In genomic region chr1:10209590-10209904, GRCh38 we compare ENCODE assay signal across 9 cellular contexts. TPM values are rescaled to one million over a fixed set of nuclear protein-coding genes. Genes with fewer than 3 reads are reported as not detected.
DNase-seq lines count a peak whose midpoint lies in the region; ATAC-seq, FAIRE-seq and TF ChIP-seq lines count a peak whose summit lies in the region.
"Had no signal": no experiment of that assay in that cellular context is flagged by ENCODE, and none has a peak within 500 bp of the region (broad histone marks: within the 10 kb centered on the region; RNA-seq: fewer than 3 reads in every experiment).

No MANE protein-coding gene starts in this region.

- BruUV-seq in PC-3 (replicated peaks; lab: Mats Ljungman, UMichigan) (no TSS peak), endothelial cell of umbilical vein (replicated peaks; lab: Mats Ljungman, UMichigan) (no TSS peak)

- H3K4me1 ChIP-seq in CD4-positive, alpha-beta memory T cell (ENCODE audit: insufficient read depth, low read length): peaks cover 17% of the 10 kb centered on the region
- peaks cover 18% of the 10 kb centered on the region for H3K4me1 ChIP-seq in PC-3 (ENCODE audit: insufficient read depth, low read length)
- peaks cover 15% of the 10 kb centered on the region for H3K4me1 ChIP-seq in endothelial cell of umbilical vein (ENCODE audit: control insufficient read depth, extremely low read depth, insufficient read depth, low read length)
- peaks cover 19% of the 10 kb centered on the region for H3K4me1 ChIP-seq in osteoblast (ENCODE audit: insufficient read depth, low read length)

- H3K9me2 ChIP-seq in PC-3 (replicated peaks; ENCODE audit: low read length): no peaks in the 10 kb centered on the region

- peak overlapping the region; percentile 17 to 90 (median 81) for H3K27ac Mint-ChIP-seq in CD4-positive, alpha-beta memory T cell

- H3K79me2 ChIP-seq in PC-3 (ENCODE audit: low read length) (peaks cover 37% of the 10 kb centered on the region), endothelial cell of umbilical vein (ENCODE audit: control insufficient read depth, insufficient read depth, low read length) (peaks cover 29% of the 10 kb centered on the region), osteoblast (ENCODE audit: insufficient read depth, low read length) (peaks cover 37% of the 10 kb centered on the region)

- H3K27ac ChIP-seq in CD4-positive, alpha-beta memory T cell (ENCODE audit: low read depth, low read length): peak overlapping the region; percentile 64
- peak overlapping the region; percentile 55 for H3K27ac ChIP-seq in PC-3 (ENCODE audit: low read length)
- H3K27ac ChIP-seq in endothelial cell of umbilical vein (ENCODE audit: insufficient read depth, low read depth, low read length): peak overlapping the region; percentile 79
- peak overlapping the region; percentile 94 for H3K27ac ChIP-seq in osteoblast (ENCODE audit: low read depth, low read length)

- no peaks in the 10 kb centered on the region for H3K9me3 ChIP-seq in CD4-positive, alpha-beta memory T cell (ENCODE audit: control insufficient read depth in 1 of 2, low read length in 2 of 2)
- H3K9me3 ChIP-seq in PC-3 (ENCODE audit: low read length) (no peaks in the 10 kb centered on the region), endothelial cell of umbilical vein (replicated peaks; ENCODE audit: control insufficient read depth, insufficient read depth, low read length) (no peaks in the 10 kb centered on the region), osteoblast (ENCODE audit: low read depth, low read length) (no peaks in the 10 kb centered on the region)

- CTCF ChIA-PET in CD4-positive, alpha-beta memory T cell (lab: Charles Lee; ENCODE audit: partially characterized antibody): interaction anchor here (0.9 to 3.1 kb wide), 29 partner anchors 8 to 759 kb away, joined by 3 to 39 read pairs (median 5); partner anchors contain the start of gene CENPS
- CTCF ChIA-PET in PC-3 (lab: Charles Lee) (interaction anchor here (0.5 to 1.8 kb wide), 7 partner anchors 8 to 169 kb away, joined by 3 to 9 read pairs (median 3); no protein-coding TSS in a partner anchor), endothelial cell of umbilical vein (lab: Charles Lee) (interaction anchor here (0.6 to 2.5 kb wide), 47 partner anchors 9 to 301 kb away, joined by 3 to 24 read pairs (median 5); partner anchors contain the start of genes CENPS and CTNNBIP1)

- dilution Hi-C loops in endothelial cell of umbilical vein (cut with MboI; ENCODE audit: extremely low pct_ligation_motif_present, low sequenced_read_pairs): no loop called here

- H3K36me3 Mint-ChIP-seq in CD4-positive, alpha-beta memory T cell: peaks cover 0 to 9% of the 10 kb centered on the region in 2 donors

- no peaks in the 10 kb centered on the region for H3K9me1 ChIP-seq in endothelial cell of umbilical vein (replicated peaks; ENCODE audit: control insufficient read depth, extremely low read depth, insufficient read depth, low read length)

- H3K36me3 ChIP-seq in CD4-positive, alpha-beta memory T cell (ENCODE audit: insufficient read depth, low read length): no peaks in the 10 kb centered on the region
- no peaks in the 10 kb centered on the region for H3K36me3 ChIP-seq in PC-3 (ENCODE audit: low read depth, low read length)
- no peaks in the 10 kb centered on the region for H3K36me3 ChIP-seq in endothelial cell of umbilical vein (ENCODE audit: control insufficient read depth in 2 of 2, extremely low read depth in 1 of 2, insufficient read depth in 2 of 2, low read length in 2 of 2)
- H3K36me3 ChIP-seq in osteoblast (ENCODE audit: insufficient read depth, low read length): no peaks in the 10 kb centered on the region

- peaks cover 0 to 3% of the 10 kb centered on the region in 2 donors for H3K27me3 Mint-ChIP-seq in CD4-positive, alpha-beta memory T cell

- H3K4me3 ChIP-seq in CD4-positive, alpha-beta memory T cell (ENCODE audit: low read length in 2 of 2): peak overlapping the region; percentile 64 to 93
- peak overlapping the region; percentile 100 for H3K4me3 ChIP-seq in PC-3 (ENCODE audit: low read length)
- peak overlapping the region; percentile 46 to 63 (median 56) for H3K4me3 ChIP-seq in endothelial cell of umbilical vein (replicated peaks in 1 of 3; ENCODE audit: insufficient read depth in 1 of 3, low read depth in 1 of 3, low read length in 3 of 3)
- H3K4me3 ChIP-seq in osteoblast (ENCODE audit: insufficient read depth, low read length): peak overlapping the region; percentile 99

- peak overlapping the region; percentile 88 to 95 (median 90) for H3K4me3 Mint-ChIP-seq in CD4-positive, alpha-beta memory T cell

- H2AFZ ChIP-seq in PC-3 (ENCODE audit: low read length): peak overlapping the region; percentile 93
- H2AFZ ChIP-seq in endothelial cell of umbilical vein (ENCODE audit: low read depth, low read length): peak overlapping the region; percentile 52
- peak overlapping the region; percentile 94 for H2AFZ ChIP-seq in osteoblast (ENCODE audit: low read length)

- H3K9me3 Mint-ChIP-seq in CD4-positive, alpha-beta memory T cell: no peaks in the 10 kb centered on the region

- DNase-seq in CD4-positive, alpha-beta memory T cell: no peak
- DNase-seq in PC-3 (no peak), endothelial cell of umbilical vein (ENCODE audit: low read depth, low spot score) (no peak), osteoblast (ENCODE audit: insufficient read length, low spot score, missing footprints) (no peak), islet precursor cell (no peak), activated gamma-delta T cell (lab: John Stamatoyannopoulos, UW) (no peak)

- H3K4me2 ChIP-seq in PC-3 (ENCODE audit: low read length) (peak overlapping the region; percentile 86), endothelial cell of umbilical vein (ENCODE audit: insufficient read depth, low read length) (peak overlapping the region; percentile 71), osteoblast (ENCODE audit: insufficient read depth, low read length) (peak overlapping the region; percentile 88)

- peaks cover 10 to 35% (median 23%) of the 10 kb centered on the region in 4 donors for H3K4me1 Mint-ChIP-seq in CD4-positive, alpha-beta memory T cell

- H3K9ac ChIP-seq in PC-3 (ENCODE audit: low read length) (peak overlapping the region; percentile 83), endothelial cell of umbilical vein (replicated peaks; ENCODE audit: extremely low read depth, insufficient read depth, low read length) (peak overlapping the region; percentile 94)

- no peak for ATAC-seq in PC-3
- ATAC-seq in GM19397 (IDR thresholded peaks at IDR 0.05; ENCODE audit: unreplicated experiment): no peak
- no peak for ATAC-seq in HG03097 (IDR thresholded peaks at IDR 0.05; ENCODE audit: low FRiP score, unreplicated experiment)

- H4K20me1 ChIP-seq in PC-3 (ENCODE audit: low read length) (peaks cover 23% of the 10 kb centered on the region), endothelial cell of umbilical vein (replicated peaks; ENCODE audit: control insufficient read depth, extremely low read depth, insufficient read depth, low read length) (no peaks in the 10 kb centered on the region), osteoblast (ENCODE audit: insufficient read depth, low read length) (peaks cover 24% of the 10 kb centered on the region)

- H3F3A ChIP-seq in PC-3 (ENCODE audit: low read length, unreplicated experiment): no peaks in the 10 kb centered on the region

- TF ChIP-seq CTCF in PC-3 (conservative IDR thresholded peaks at IDR 0.05; ENCODE audit: low read depth, low read length) (no peak), endothelial cell of umbilical vein (IDR thresholded peaks at IDR 0.05; ENCODE audit: extremely low read depth in 1 of 2, insufficient read depth in 1 of 2, low read depth in 1 of 2, low read length in 2 of 2) (no peak), osteoblast (IDR thresholded peaks at IDR 0.05; ENCODE audit: extremely low read depth, low read depth, low read length) (no peak)

- TF ChIP-seq POLR2A in endothelial cell of umbilical vein (IDR thresholded peaks at IDR 0.05; ENCODE audit: low read depth, low read length): no peak

- intact Hi-C loops in CD4-positive, alpha-beta memory T cell (cut with micrococcal nuclease): no loop called here
- intact Hi-C loops in PC-3 (cut with micrococcal nuclease): no loop called here
- intact Hi-C loops in endothelial cell of umbilical vein (cut with micrococcal nuclease): no loop called here

- POLR2A ChIA-PET in CD4-positive, alpha-beta memory T cell (lab: Charles Lee; ENCODE audit: partially characterized antibody): interaction anchor here (0.7 to 1.6 kb wide), 7 partner anchors 11 to 285 kb away, joined by 3 to 17 read pairs (median 4); partner anchors contain the start of genes CENPS, PGD and UBE4B
- POLR2A ChIA-PET in PC-3 (lab: Charles Lee; ENCODE audit: unreplicated experiment) (no interaction called here), endothelial cell of umbilical vein (lab: Charles Lee) (interaction anchor here (1.1 to 1.3 kb wide), 2 partner anchors 16 to 56 kb away, joined by 3 read pairs; no protein-coding TSS in a partner anchor)

- FAIRE-seq in endothelial cell of umbilical vein (lab: Jason Lieb, UNC): no peak
- FAIRE-seq: TTC549 had no signal

- H3K27me3 ChIP-seq in CD4-positive, alpha-beta memory T cell (ENCODE audit: insufficient read depth, low read length): no peaks in the 10 kb centered on the region
- no peaks in the 10 kb centered on the region for H3K27me3 ChIP-seq in PC-3 (ENCODE audit: low read length)
- no peaks in the 10 kb centered on the region for H3K27me3 ChIP-seq in endothelial cell of umbilical vein (ENCODE audit: control insufficient read depth in 2 of 2, insufficient read depth in 2 of 2, low read length in 2 of 2)
- no peaks in the 10 kb centered on the region for H3K27me3 ChIP-seq in osteoblast (ENCODE audit: insufficient read depth, low read length)

TF ChIP-seq in endothelial cell of umbilical vein, 7 proteins besides CTCF, POLR2A, EP300 and RAD21 (continues in another document):
- TF ChIP-seq FOS (IDR thresholded peaks at IDR 0.05; ENCODE audit: borderline replicate concordance, insufficient read depth, low read length) (no peak), JUN (IDR thresholded peaks at IDR 0.05; ENCODE audit: borderline replicate concordance, insufficient read depth, insufficient read length, low read depth) (no peak), EZH2 (IDR thresholded peaks at IDR 0.05; ENCODE audit: borderline replicate concordance, low read depth, low read length, severe bottlenecking) (no peak), POLR2AphosphoS5 (IDR thresholded peaks at IDR 0.05; ENCODE audit: insufficient read depth, low read depth, low read length) (no peak)

RNA-seq across cellular contexts. Expression of gene KIF1B, which starts 0.8 kb away (rescaled TPM):
- total RNA-seq in CD4-positive, alpha-beta memory T cell: 10 to 100 TPM; 16.8 to 18.1 TPM
- polyA plus RNA-seq in CD4-positive, alpha-beta memory T cell: 1 to 10 TPM; 1.3 to 4.7 TPM
- total RNA-seq in PC-3 (2014; rRNA removed): 21.4 and 24.2 TPM in 2 replicates
- total RNA-seq in endothelial cell of umbilical vein: 46.6 and 58.6 TPM in 2 replicates
- 14.8 and 15.5 TPM in 2 replicates for polyA plus RNA-seq in endothelial cell of umbilical vein
- 13.3 and 14.2 TPM in 2 replicates for polyA plus RNA-seq in endothelial cell of umbilical vein (2011; cell fraction: cytosol; rRNA removed)
- polyA plus RNA-seq in endothelial cell of umbilical vein (2011; cell fraction: nucleus; rRNA removed): 27.6 and 30.0 TPM in 2 replicates
- polyA plus RNA-seq in endothelial cell of umbilical vein (2012): 25.8 and 29.4 TPM in 2 replicates
- polyA minus RNA-seq in endothelial cell of umbilical vein: 37.9 and 53.5 TPM in 2 replicates
- polyA minus RNA-seq in endothelial cell of umbilical vein (2011; cell fraction: cytosol; rRNA and poly(A)+ RNA removed): 15.1 TPM
- polyA minus RNA-seq in endothelial cell of umbilical vein (2011; cell fraction: nucleus; rRNA and poly(A)+ RNA removed): 52.4 and 80.3 TPM in 2 replicates
- total RNA-seq in osteoblast: 35.8 and 38.0 TPM in 2 replicates
